Comparison of ENCODE assay signal across 8 cellular contexts in the genomic region with DNA sequence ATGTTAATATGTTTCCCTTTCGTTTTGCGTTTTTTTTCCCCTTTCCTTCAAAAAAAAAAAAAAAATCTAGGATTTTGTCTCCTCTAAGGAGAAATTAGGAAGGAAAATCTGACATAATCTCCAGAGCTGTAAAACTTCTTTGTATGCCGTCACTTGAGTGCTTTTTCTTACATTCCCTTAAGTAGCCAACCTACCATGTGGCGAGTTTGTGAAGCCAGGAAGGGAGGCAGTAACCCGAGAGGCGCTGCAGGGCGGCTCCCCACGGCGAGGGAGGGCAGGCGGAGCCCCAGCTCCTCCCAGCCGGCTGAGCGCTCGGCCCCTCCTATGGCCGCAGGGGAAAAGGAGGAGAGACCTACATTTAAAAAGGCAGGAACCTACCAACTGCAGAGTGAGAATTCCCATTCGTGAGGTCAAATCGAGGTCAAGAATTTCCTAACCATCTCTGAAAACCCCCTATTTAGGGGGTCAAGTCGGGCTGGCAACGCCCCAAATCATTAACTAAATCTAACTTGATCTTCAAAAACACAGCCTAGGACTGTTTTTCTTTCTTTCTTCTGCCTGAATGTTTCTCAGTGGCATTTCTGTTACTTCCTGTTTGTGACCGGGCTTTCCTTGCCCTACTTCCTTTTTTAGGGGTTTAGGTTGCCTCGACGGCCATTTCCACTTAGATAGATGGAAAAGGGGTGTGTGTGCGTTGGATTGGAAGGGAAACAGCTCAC.
A peak's percentile ranks its signal among the peaks of the same experiment; 100 is the strongest.
DNase-seq lines count a peak whose midpoint lies in the region; ATAC-seq and TF ChIP-seq lines count a peak whose summit lies in the region.

No MANE protein-coding gene starts in this region.

- ATAC-seq in HG02642 (IDR thresholded peaks at IDR 0.05; ENCODE audit: poor library complexity, unreplicated experiment) (peak; percentile 93), heart left ventricle (peak; percentile 93 to 98 (median 98))

- intact Hi-C loops in heart left ventricle (cut with DNase I), result loop anchor here (1.0 to 10.0 kb wide), 16 partner anchors 127 to 416 kb away; a partner anchor contains a TSS
- intact Hi-C loops in posterior cingulate gyrus (cut with DNase I), result loop anchor here (2.0 to 5.0 kb wide), 2 partner anchors 137 to 356 kb away; no protein-coding TSS in a partner anchor

- peak overlapping the region; percentile 92 for H2AFZ ChIP-seq in SU-DHL-6 (ENCODE audit: low read depth, low read length, severe bottlenecking)

- peaks cover 0 to 51% (median 17%) of the 10 kb centered on the region in 12 donors for H3K4me1 ChIP-seq in heart left ventricle

- peak overlapping the region; percentile 30; the same call in 1 of the 2 replicates for H3K9ac ChIP-seq in SU-DHL-6 (ENCODE audit: low read length)

- 3 to 6% (median 3%) methylated on average over 22 of the region's 22 CpGs for WGBS in heart left ventricle, 4 donors

- H3K9me3 ChIP-seq in SU-DHL-6 (ENCODE audit: insufficient read depth, low read length) (no peaks in the 10 kb centered on the region), heart left ventricle (no peaks in the 10 kb centered on the region)

- 0 out of 3 replicates have a peak, but pooled peaks have one; percentile 14 for TF ChIP-seq CTCF in GM12872 (IDR thresholded peaks at IDR 0.05; ENCODE audit: insufficient read depth, low read depth, low read length)
- no peak for TF ChIP-seq CTCF in SU-DHL-6 (IDR thresholded peaks at IDR 0.05; ENCODE audit: insufficient read depth, low read length, poor library complexity, severe bottlenecking)
- TF ChIP-seq CTCF in heart left ventricle (IDR thresholded peaks at IDR 0.05), result peak in 3 of 12 donors; percentile 5 to 39 (median 14)

- no peak for TF ChIP-seq POLR2A in heart left ventricle (IDR thresholded peaks at IDR 0.05)

- peaks cover 8% of the 10 kb centered on the region; the same call in 1 of the 2 replicates for H3F3A ChIP-seq in SU-DHL-6 (ENCODE audit: insufficient read depth)

- H3K79me2 ChIP-seq in SU-DHL-6 (ENCODE audit: insufficient read depth, low read length), result no peaks in the 10 kb centered on the region

- no peaks in the 10 kb centered on the region for H4K20me1 ChIP-seq in SU-DHL-6 (ENCODE audit: low read depth, low read length)

- H3K27me3 ChIP-seq in SU-DHL-6 (ENCODE audit: low read length), result no peaks in the 10 kb centered on the region
- H3K27me3 ChIP-seq in heart left ventricle, result no peaks in the 10 kb centered on the region

- H3K36me3 ChIP-seq in SU-DHL-6 (ENCODE audit: low read length), result no peaks in the 10 kb centered on the region
- no peaks in the 10 kb centered on the region for H3K36me3 ChIP-seq in heart left ventricle

- DNase-seq in NCI-H1092 treated with DMSO at 0.1 percent for 48 hours (lab: John Stamatoyannopoulos, UW) (peak; percentile 57), amniotic epithelial cell (ENCODE audit: low read depth) (peak; percentile 95), heart left ventricle (peak; percentile 90 to 94 (median 94)), posterior cingulate gyrus (peak; percentile 52 to 95 (median 68)), ureter (ENCODE audit: low spot score) (peak; percentile 92)

- H3K4me3 ChIP-seq in SU-DHL-6 (ENCODE audit: insufficient read depth, low read length, poor library complexity, severe bottlenecking) (peak overlapping the region; percentile 16), heart left ventricle (peak overlapping the region in 11 of 12 donors; percentile 4 to 49 (median 40))

- H3K9me2 ChIP-seq in SU-DHL-6 (replicated peaks; ENCODE audit: insufficient read depth, low read length), result no peaks in the 10 kb centered on the region

- H3K27ac ChIP-seq in SU-DHL-6 (ENCODE audit: low read depth, low read length), result peak overlapping the region; percentile 52
- H3K27ac ChIP-seq in heart left ventricle, result peak overlapping the region; percentile 77 to 95 (median 84)

- peak overlapping the region; percentile 60 for H3K4me2 ChIP-seq in SU-DHL-6 (ENCODE audit: low read depth, low read length, poor library complexity, severe bottlenecking)

Comparison
In these comparisons a context has a peak if more than half of its experiments do, and no peak if none do; other contexts are left out.
1. Peak in every context shown above with its lines: DNase-seq, ATAC-seq, H3K4me3 ChIP-seq and H3K27ac ChIP-seq.